ENCODE assay signal across 11 cellular contexts in genomic region chr13:37175996-37176395, GRCh38.
DNase-seq lines count a peak whose midpoint lies in the region; ATAC-seq and TF ChIP-seq lines count a peak whose summit lies in the region.
"Had no signal": no experiment of that assay in that cellular context is flagged by ENCODE, and none has a peak within 500 bp of the region (broad histone marks: within the 10 kb centered on the region; RNA-seq: fewer than 3 reads in every experiment).

No MANE protein-coding gene starts in this region.

- H3K36me3 ChIP-seq in gastrocnemius medialis = no peaks in the 10 kb centered on the region
- H3K36me3 ChIP-seq: cardiac muscle cell, esophagus squamous epithelium had no signal

- intact Hi-C loops in left cardiac atrium (cut with DNase I) (no loop called here), gastrocnemius medialis (cut with DNase I; ENCODE audit: low total_unique reads) (no loop called here)

- H3K27ac ChIP-seq in gastrocnemius medialis = no peak overlapping the region
- H3K27ac ChIP-seq: cardiac muscle cell had no signal

- DNase-seq in GM04503 (ENCODE audit: low read depth) (peak; percentile 92), astrocyte of the cerebellum (ENCODE audit: low read depth) (peak; percentile 42), left cardiac atrium (no peak), gastrocnemius medialis (no peak), iPS-NIHi7 (ENCODE audit: extremely low spot score) (no peak)
- no peak for DNase-seq in stimulated activated naive CD8-positive, alpha-beta T cell treated with anti-CD3 and anti-CD28 coated beads, Interleukin-15, Interleukin-2, amounts not matched to agents 100 U/mL and 50 U/mL, for 24 hours
- no peak for DNase-seq in stimulated activated CD4-positive, alpha-beta T cell treated with anti-CD3 and anti-CD28 coated beads, Interleukin-1b, Interleukin-23, amount 100 ng/mL, for 48 hours
- DNase-seq: esophagus squamous epithelium, NCI-H146 had no signal

- no peak for TF ChIP-seq CTCF in astrocyte of the cerebellum (IDR thresholded peaks at IDR 0.05; ENCODE audit: low read depth, low read length, missing control alignments)
- TF ChIP-seq CTCF in gastrocnemius medialis (IDR thresholded peaks at IDR 0.05 in 4 of 5, conservative IDR thresholded peaks at IDR 0.05 in 1 of 5) = no peak

- H3K27me3 ChIP-seq in gastrocnemius medialis = no peaks in the 10 kb centered on the region
- H3K27me3 ChIP-seq: cardiac muscle cell, esophagus squamous epithelium had no signal

- in situ Hi-C loops in astrocyte of the cerebellum (cut with HindIII; ENCODE audit: low sequenced_read_pairs) = no loop called here
- in situ Hi-C loops in gastrocnemius medialis (cut with MboI; ENCODE audit: low sequenced_read_pairs in 4 of 4) = no loop called here

- H3K4me3 ChIP-seq in astrocyte of the cerebellum (ENCODE audit: low read depth, low read length) (no peak overlapping the region), gastrocnemius medialis (no peak overlapping the region)
- H3K4me3 ChIP-seq: cardiac muscle cell, esophagus squamous epithelium had no signal

- no peaks in the 10 kb centered on the region for H3K9me3 ChIP-seq in gastrocnemius medialis
- H3K9me3 ChIP-seq: esophagus squamous epithelium had no signal

- peaks cover 0 to 5% of the 10 kb centered on the region in 2 donors for H3K4me1 ChIP-seq in gastrocnemius medialis

- TF ChIP-seq POLR2A in gastrocnemius medialis (IDR thresholded peaks at IDR 0.05) = no peak

- peak; percentile 65 to 85 for ATAC-seq in left cardiac atrium
- peak; percentile 75 to 84 for ATAC-seq in gastrocnemius medialis
- no peak for ATAC-seq in stimulated activated naive CD8-positive, alpha-beta T cell treated with anti-CD3 and anti-CD28 coated beads, Interleukin-15, Interleukin-2, amounts not matched to agents 100 U/mL and 50 U/mL, for 24 hours
- ATAC-seq in HG02623 (IDR thresholded peaks at IDR 0.05; ENCODE audit: unreplicated experiment) = no peak

Comparison
In these comparisons a context has a peak if more than half of its experiments do, and no peak if none do; other contexts are left out.
1. DNase-seq: peak in GM04503 (single experiment) and astrocyte of the cerebellum (single experiment); none in left cardiac atrium (single experiment), gastrocnemius medialis (0 of 2), stimulated activated naive CD8-positive, alpha-beta T cell treated with anti-CD3 and anti-CD28 coated beads, Interleukin-15, Interleukin-2, amounts not matched to agents 100 U/mL and 50 U/mL, for 24 hours (single experiment), stimulated activated CD4-positive, alpha-beta T cell treated with anti-CD3 and anti-CD28 coated beads, Interleukin-1b, Interleukin-23, amount 100 ng/mL, for 48 hours (single experiment) and iPS-NIHi7 (single experiment).
2. ATAC-seq: peak in left cardiac atrium (2 of 2) and gastrocnemius medialis (2 of 2); none in stimulated activated naive CD8-positive, alpha-beta T cell treated with anti-CD3 and anti-CD28 coated beads, Interleukin-15, Interleukin-2, amounts not matched to agents 100 U/mL and 50 U/mL, for 24 hours (single experiment) and HG02623 (single experiment).